Comparison of ENCODE assay signal across 8 cellular contexts in genomic region chrX:51420610-51421009, GRCh38.
DNase-seq lines count a peak whose midpoint lies in the region; ATAC-seq and TF ChIP-seq lines count a peak whose summit lies in the region.

No MANE protein-coding gene starts in this region.

- H3K27me3 ChIP-seq in suprapubic skin = no peaks in the 10 kb centered on the region

- DNase-seq in activated CD4-positive, alpha-beta T cell treated with anti-CD3 and anti-CD28 coated beads for 36 hours = peak; percentile 30
- no peak for DNase-seq in activated CD4-positive, alpha-beta T cell treated with anti-CD3 and anti-CD28 coated beads, Interleukin-2, amount 50 U/mL, for 4 hours
- DNase-seq in HFF-Myc (ENCODE audit: extremely low read depth, low read depth) = peak; percentile 7
- peak in 1 of 3 donors; percentile 10 for DNase-seq in T-helper 17 cell
- DNase-seq in fibroblast of gingiva (ENCODE audit: low read depth) = peak; percentile 13
- peak; percentile 5 for DNase-seq in putamen (ENCODE audit: low spot score)
- DNase-seq in mesenteric fat pad (ENCODE audit: low spot score) = no peak
- no peak for DNase-seq in suprapubic skin (ENCODE audit: low spot score in 2 of 2)

- TF ChIP-seq EP300 in suprapubic skin (IDR thresholded peaks at IDR 0.05) = no peak

- H3K36me3 ChIP-seq in suprapubic skin = no peaks in the 10 kb centered on the region

- H3K27me3 Mint-ChIP-seq in activated CD4-positive, alpha-beta T cell treated with anti-CD3 and anti-CD28 coated beads for 36 hours = no peaks in the 10 kb centered on the region
- H3K27me3 Mint-ChIP-seq in T-helper 17 cell = no peaks in the 10 kb centered on the region

- intact Hi-C loops in activated CD4-positive, alpha-beta T cell treated with anti-CD3 and anti-CD28 coated beads for 36 hours (cut with DNase I, micrococcal nuclease) = loop anchor here (1.0 to 10.0 kb wide), 4 partner anchors 24 to 276 kb away; no protein-coding TSS in a partner anchor

- no peak overlapping the region for H3K27ac Mint-ChIP-seq in activated CD4-positive, alpha-beta T cell treated with anti-CD3 and anti-CD28 coated beads for 36 hours
- H3K27ac Mint-ChIP-seq in T-helper 17 cell = no peak overlapping the region

- WGBS in suprapubic skin = 3% methylated on average over 5 of the region's 5 CpGs

- H3K36me3 Mint-ChIP-seq in activated CD4-positive, alpha-beta T cell treated with anti-CD3 and anti-CD28 coated beads for 36 hours (ENCODE audit: low read depth) = no peaks in the 10 kb centered on the region
- no peaks in the 10 kb centered on the region for H3K36me3 Mint-ChIP-seq in T-helper 17 cell (ENCODE audit: low read depth)

- H3K4me1 ChIP-seq in suprapubic skin = no peaks in the 10 kb centered on the region

- peaks cover 9% of the 10 kb centered on the region for H3K4me1 Mint-ChIP-seq in activated CD4-positive, alpha-beta T cell treated with anti-CD3 and anti-CD28 coated beads for 36 hours
- peaks cover 2% of the 10 kb centered on the region for H3K4me1 Mint-ChIP-seq in T-helper 17 cell

- H3K9me3 Mint-ChIP-seq in activated CD4-positive, alpha-beta T cell treated with anti-CD3 and anti-CD28 coated beads for 36 hours (ENCODE audit: low read depth) = no peaks in the 10 kb centered on the region

- CTCF ChIA-PET in activated CD4-positive, alpha-beta T cell treated with anti-CD3 and anti-CD28 coated beads for 36 hours (lab: Charles Lee) = interaction anchor here (0.5 to 4.1 kb wide), 12 partner anchors 9 to 272 kb away, joined by 3 to 61 read pairs (median 4); no protein-coding TSS in a partner anchor

- TF ChIP-seq POLR2A in suprapubic skin (IDR thresholded peaks at IDR 0.05) = no peak

- H3K4me3 ChIP-seq in HFF-Myc (replicated peaks; ENCODE audit: low read depth, low read length) = no peak overlapping the region
- H3K4me3 ChIP-seq in suprapubic skin = no peak overlapping the region

- H3K27ac ChIP-seq in suprapubic skin = no peak overlapping the region

- peak; percentile 56 for TF ChIP-seq CTCF in HFF-Myc (IDR thresholded peaks at IDR 0.05; ENCODE audit: low read depth, low read length, missing control alignments)
- peak in 1 of 2 donors; percentile 27 for TF ChIP-seq CTCF in suprapubic skin (IDR thresholded peaks at IDR 0.05)

- POLR2A ChIA-PET in activated CD4-positive, alpha-beta T cell treated with anti-CD3 and anti-CD28 coated beads for 36 hours (lab: Charles Lee) = no interaction called here

- peak; percentile 49 for ATAC-seq in activated CD4-positive, alpha-beta T cell treated with anti-CD3 and anti-CD28 coated beads for 36 hours
- peak; percentile 27 for ATAC-seq in T-helper 17 cell

- no peaks in the 10 kb centered on the region for H3K9me3 ChIP-seq in T-helper 17 cell (ENCODE audit: control insufficient read depth, low read length, poor library complexity, severe bottlenecking)
- H3K9me3 ChIP-seq in suprapubic skin = no peaks in the 10 kb centered on the region

- H3K4me3 Mint-ChIP-seq in activated CD4-positive, alpha-beta T cell treated with anti-CD3 and anti-CD28 coated beads for 36 hours = no peak overlapping the region
- no peak overlapping the region for H3K4me3 Mint-ChIP-seq in T-helper 17 cell

Comparison
In these comparisons a context has a peak if more than half of its experiments do, and no peak if none do; other contexts are left out.
1. DNase-seq: peak in activated CD4-positive, alpha-beta T cell treated with anti-CD3 and anti-CD28 coated beads for 36 hours (single experiment), HFF-Myc (single experiment), fibroblast of gingiva (single experiment) and putamen (single experiment); none in activated CD4-positive, alpha-beta T cell treated with anti-CD3 and anti-CD28 coated beads, Interleukin-2, amount 50 U/mL, for 4 hours (0 of 2), mesenteric fat pad (single experiment) and suprapubic skin (0 of 2).